ENCODE assay signal across 2 cellular contexts in the genomic region with DNA sequence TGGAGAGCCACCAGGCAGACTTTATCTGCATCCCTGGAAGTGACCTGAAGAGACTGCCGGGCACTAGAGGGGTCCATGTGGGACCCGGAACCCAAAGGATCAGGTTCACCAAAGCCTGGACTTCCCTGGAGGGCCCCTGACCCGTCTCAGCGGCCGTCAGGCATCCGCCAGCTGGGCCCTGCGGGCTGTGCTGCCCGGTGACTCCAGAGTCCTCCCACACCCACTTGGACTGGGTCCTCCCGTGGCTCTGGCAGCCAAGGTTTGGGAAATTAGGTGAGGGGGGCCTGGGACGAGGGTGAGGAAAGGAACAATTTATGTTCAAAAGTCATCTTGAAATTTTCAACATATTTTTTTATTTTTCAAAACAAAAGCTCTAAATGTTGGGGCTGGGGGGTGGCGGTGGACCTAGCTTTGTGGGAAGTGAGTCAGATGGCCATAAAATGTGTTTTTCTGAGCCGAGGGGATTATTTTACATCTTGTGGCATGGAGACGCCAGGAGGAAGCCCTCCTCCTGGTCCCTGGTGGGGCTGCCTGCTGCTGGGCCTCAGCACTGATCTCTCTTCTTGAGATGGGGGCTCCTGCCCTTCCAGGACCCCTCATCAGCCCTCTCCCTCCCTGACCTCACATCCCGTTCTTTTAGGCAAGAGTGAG.
TF ChIP-seq lines count a peak whose summit lies in the region.

No MANE protein-coding gene starts in this region.

TF ChIP-seq in HEK293, 187 proteins besides CTCF, POLR2A, EP300 and RAD21:
- TF ChIP-seq ZNF76 (tag by site-specific recombination; IDR thresholded peaks at IDR 0.05; ENCODE audit: borderline replicate concordance, low read depth), result no peak
- TF ChIP-seq, protein P1, sequence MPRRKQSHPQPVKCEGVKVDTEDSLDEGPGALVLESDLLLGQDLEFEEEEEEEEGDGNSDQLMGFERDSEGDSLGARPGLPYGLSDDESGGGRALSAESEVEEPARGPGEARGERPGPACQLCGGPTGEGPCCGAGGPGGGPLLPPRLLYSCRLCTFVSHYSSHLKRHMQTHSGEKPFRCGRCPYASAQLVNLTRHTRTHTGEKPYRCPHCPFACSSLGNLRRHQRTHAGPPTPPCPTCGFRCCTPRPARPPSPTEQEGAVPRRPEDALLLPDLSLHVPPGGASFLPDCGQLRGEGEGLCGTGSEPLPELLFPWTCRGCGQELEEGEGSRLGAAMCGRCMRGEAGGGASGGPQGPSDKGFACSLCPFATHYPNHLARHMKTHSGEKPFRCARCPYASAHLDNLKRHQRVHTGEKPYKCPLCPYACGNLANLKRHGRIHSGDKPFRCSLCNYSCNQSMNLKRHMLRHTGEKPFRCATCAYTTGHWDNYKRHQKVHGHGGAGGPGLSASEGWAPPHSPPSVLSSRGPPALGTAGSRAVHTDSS (tag by site-specific recombination; IDR thresholded peaks at IDR 0.05), result no peak
- TF ChIP-seq, protein P2, sequence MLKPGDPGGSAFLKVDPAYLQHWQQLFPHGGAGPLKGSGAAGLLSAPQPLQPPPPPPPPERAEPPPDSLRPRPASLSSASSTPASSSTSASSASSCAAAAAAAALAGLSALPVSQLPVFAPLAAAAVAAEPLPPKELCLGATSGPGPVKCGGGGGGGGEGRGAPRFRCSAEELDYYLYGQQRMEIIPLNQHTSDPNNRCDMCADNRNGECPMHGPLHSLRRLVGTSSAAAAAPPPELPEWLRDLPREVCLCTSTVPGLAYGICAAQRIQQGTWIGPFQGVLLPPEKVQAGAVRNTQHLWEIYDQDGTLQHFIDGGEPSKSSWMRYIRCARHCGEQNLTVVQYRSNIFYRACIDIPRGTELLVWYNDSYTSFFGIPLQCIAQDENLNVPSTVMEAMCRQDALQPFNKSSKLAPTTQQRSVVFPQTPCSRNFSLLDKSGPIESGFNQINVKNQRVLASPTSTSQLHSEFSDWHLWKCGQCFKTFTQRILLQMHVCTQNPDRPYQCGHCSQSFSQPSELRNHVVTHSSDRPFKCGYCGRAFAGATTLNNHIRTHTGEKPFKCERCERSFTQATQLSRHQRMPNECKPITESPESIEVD (tag by site-specific recombination; IDR thresholded peaks at IDR 0.05), result peak; percentile 71; the same call in 1 of the 2 replicates
- TF ChIP-seq KLF16 (tag by site-specific recombination; IDR thresholded peaks at IDR 0.05), result no peak
- 0 out of 2 replicates have a peak, but pooled peaks have one; percentile 9 for TF ChIP-seq ZNF596 (tag by site-specific recombination; IDR thresholded peaks at IDR 0.05)
- TF ChIP-seq ZIC2 (tag by site-specific recombination; IDR thresholded peaks at IDR 0.05), result peak; percentile 18; the same call in 1 of the 2 replicates
- 0 out of 2 replicates have a peak, but pooled peaks have one; percentile 15 for TF ChIP-seq EGR2 (tag by site-specific recombination; IDR thresholded peaks at IDR 0.05; ENCODE audit: low read depth)
- TF ChIP-seq ZFHX2 (tag by site-specific recombination; conservative IDR thresholded peaks at IDR 0.05), result peak; percentile 23; the same call in 1 of the 2 replicates
- TF ChIP-seq ZNF23 (tag by site-specific recombination; IDR thresholded peaks at IDR 0.05; ENCODE audit: borderline replicate concordance), result no peak
- TF ChIP-seq ZNF629 (tag by site-specific recombination; IDR thresholded peaks at IDR 0.05), result no peak
- TF ChIP-seq, protein P3, sequence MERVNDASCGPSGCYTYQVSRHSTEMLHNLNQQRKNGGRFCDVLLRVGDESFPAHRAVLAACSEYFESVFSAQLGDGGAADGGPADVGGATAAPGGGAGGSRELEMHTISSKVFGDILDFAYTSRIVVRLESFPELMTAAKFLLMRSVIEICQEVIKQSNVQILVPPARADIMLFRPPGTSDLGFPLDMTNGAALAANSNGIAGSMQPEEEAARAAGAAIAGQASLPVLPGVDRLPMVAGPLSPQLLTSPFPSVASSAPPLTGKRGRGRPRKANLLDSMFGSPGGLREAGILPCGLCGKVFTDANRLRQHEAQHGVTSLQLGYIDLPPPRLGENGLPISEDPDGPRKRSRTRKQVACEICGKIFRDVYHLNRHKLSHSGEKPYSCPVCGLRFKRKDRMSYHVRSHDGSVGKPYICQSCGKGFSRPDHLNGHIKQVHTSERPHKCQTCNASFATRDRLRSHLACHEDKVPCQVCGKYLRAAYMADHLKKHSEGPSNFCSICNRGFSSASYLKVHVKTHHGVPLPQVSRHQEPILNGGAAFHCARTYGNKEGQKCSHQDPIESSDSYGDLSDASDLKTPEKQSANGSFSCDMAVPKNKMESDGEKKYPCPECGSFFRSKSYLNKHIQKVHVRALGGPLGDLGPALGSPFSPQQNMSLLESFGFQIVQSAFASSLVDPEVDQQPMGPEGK (tag by site-specific recombination; IDR thresholded peaks at IDR 0.05), result 0 out of 2 replicates have a peak, but pooled peaks have one; percentile 20
- TF ChIP-seq ZSCAN16 (tag by site-specific recombination; IDR thresholded peaks at IDR 0.05), result no peak

TF ChIP-seq in SK-N-SH, 30 proteins besides CTCF, POLR2A, EP300 and RAD21:
- TF ChIP-seq CHD2 (IDR thresholded peaks at IDR 0.05; ENCODE audit: low read length, partially characterized antibody), result no peak
- TF ChIP-seq TEAD4 (IDR thresholded peaks at IDR 0.05; ENCODE audit: borderline replicate concordance, insufficient read depth), result no peak
- TF ChIP-seq NRF1 (IDR thresholded peaks at IDR 0.05; ENCODE audit: low read depth, low read length), result no peak
- no peak for TF ChIP-seq RXRA (IDR thresholded peaks at IDR 0.05; ENCODE audit: borderline replicate concordance, low read depth)
- TF ChIP-seq GATA2 (CRISPR knock-in tag; IDR thresholded peaks at IDR 0.05), result no peak
- no peak for TF ChIP-seq TCF12 (IDR thresholded peaks at IDR 0.05)
- TF ChIP-seq, protein P4, sequence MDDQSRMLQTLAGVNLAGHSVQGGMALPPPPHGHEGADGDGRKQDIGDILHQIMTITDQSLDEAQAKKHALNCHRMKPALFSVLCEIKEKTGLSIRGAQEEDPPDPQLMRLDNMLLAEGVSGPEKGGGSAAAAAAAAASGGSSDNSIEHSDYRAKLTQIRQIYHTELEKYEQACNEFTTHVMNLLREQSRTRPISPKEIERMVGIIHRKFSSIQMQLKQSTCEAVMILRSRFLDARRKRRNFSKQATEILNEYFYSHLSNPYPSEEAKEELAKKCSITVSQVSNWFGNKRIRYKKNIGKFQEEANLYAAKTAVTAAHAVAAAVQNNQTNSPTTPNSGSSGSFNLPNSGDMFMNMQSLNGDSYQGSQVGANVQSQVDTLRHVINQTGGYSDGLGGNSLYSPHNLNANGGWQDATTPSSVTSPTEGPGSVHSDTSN (IDR thresholded peaks at IDR 0.05), result no peak
- TF ChIP-seq, protein P5, sequence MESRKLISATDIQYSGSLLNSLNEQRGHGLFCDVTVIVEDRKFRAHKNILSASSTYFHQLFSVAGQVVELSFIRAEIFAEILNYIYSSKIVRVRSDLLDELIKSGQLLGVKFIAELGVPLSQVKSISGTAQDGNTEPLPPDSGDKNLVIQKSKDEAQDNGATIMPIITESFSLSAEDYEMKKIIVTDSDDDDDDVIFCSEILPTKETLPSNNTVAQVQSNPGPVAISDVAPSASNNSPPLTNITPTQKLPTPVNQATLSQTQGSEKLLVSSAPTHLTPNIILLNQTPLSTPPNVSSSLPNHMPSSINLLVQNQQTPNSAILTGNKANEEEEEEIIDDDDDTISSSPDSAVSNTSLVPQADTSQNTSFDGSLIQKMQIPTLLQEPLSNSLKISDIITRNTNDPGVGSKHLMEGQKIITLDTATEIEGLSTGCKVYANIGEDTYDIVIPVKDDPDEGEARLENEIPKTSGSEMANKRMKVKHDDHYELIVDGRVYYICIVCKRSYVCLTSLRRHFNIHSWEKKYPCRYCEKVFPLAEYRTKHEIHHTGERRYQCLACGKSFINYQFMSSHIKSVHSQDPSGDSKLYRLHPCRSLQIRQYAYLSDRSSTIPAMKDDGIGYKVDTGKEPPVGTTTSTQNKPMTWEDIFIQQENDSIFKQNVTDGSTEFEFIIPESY (IDR thresholded peaks at IDR 0.05; ENCODE audit: borderline replicate concordance, low read depth), result no peak
- TF ChIP-seq ELF1 (IDR thresholded peaks at IDR 0.05), result no peak
- TF ChIP-seq EZH2phosphoT487 (IDR thresholded peaks at IDR 0.05; ENCODE audit: borderline replicate concordance, low read depth), result no peak
- TF ChIP-seq JUND (IDR thresholded peaks at IDR 0.05), result no peak
- TF ChIP-seq POLR2AphosphoS5 (IDR thresholded peaks at IDR 0.05; ENCODE audit: low read depth, low read length), result no peak
- TF ChIP-seq RFX5 (IDR thresholded peaks at IDR 0.05; ENCODE audit: low read length), result no peak
TF ChIP-seq in SK-N-SH: peak in this region for 0.
